7 cellular contexts compared by ENCODE assay signal in genomic region chr13:96075953-96076543, GRCh38. TPM values are rescaled to one million over a fixed set of nuclear protein-coding genes. Genes with fewer than 3 reads are reported as not detected.
DNase-seq lines count a peak whose midpoint lies in the region; ATAC-seq, FAIRE-seq and TF ChIP-seq lines count a peak whose summit lies in the region.

No MANE protein-coding gene starts in this region.

- WGBS in mammary epithelial cell (ENCODE audit: low coverage, missing lambda C conversion rate): 67% methylated on average over 3 of the region's 3 CpGs

- peak; percentile 64 for ATAC-seq in GM18498 (IDR thresholded peaks at IDR 0.05; ENCODE audit: unreplicated experiment)
- ATAC-seq in HG03439 (IDR thresholded peaks at IDR 0.05; ENCODE audit: unreplicated experiment): peak; percentile 53

- intact Hi-C loops in mammary epithelial cell (cut with micrococcal nuclease) (loop anchor here (5.0 kb wide), 1 partner anchor 54 kb away; no protein-coding TSS in a partner anchor), vagina (cut with DNase I) (no loop called here)

- no TSS peak for BruUV-seq in mammary epithelial cell (replicated peaks; lab: Mats Ljungman, UMichigan)

- no peaks in the 10 kb centered on the region for H3K79me2 ChIP-seq in mammary epithelial cell (ENCODE audit: insufficient read depth, low read length)

- no peak overlapping the region for H3K27ac ChIP-seq in mammary epithelial cell (ENCODE audit: insufficient read depth, low read depth, low read length)
- H3K27ac ChIP-seq in vagina: no peak overlapping the region

- peak; percentile 61 to 64 for TF ChIP-seq CTCF in mammary epithelial cell (conservative IDR thresholded peaks at IDR 0.05 in 1 of 2, IDR thresholded peaks at IDR 0.05 in 1 of 2; ENCODE audit: extremely low read depth in 1 of 2, insufficient read depth in 1 of 2, low read depth in 1 of 2, low read length in 2 of 2)
- no peak for TF ChIP-seq CTCF in vagina (IDR thresholded peaks at IDR 0.05)

- CTCF ChIA-PET in mammary epithelial cell (lab: Charles Lee; ENCODE audit: low non-redundant PET): no interaction called here

- dilution Hi-C loops in mammary epithelial cell (cut with HindIII; ENCODE audit: low sequenced_read_pairs): no loop called here

- no peak overlapping the region for H3K4me2 ChIP-seq in mammary epithelial cell (ENCODE audit: insufficient read depth, low read depth, low read length)

- H3K36me3 ChIP-seq in mammary epithelial cell (ENCODE audit: insufficient read depth, low read length) (no peaks in the 10 kb centered on the region), vagina (no peaks in the 10 kb centered on the region)

- TF ChIP-seq POLR2A in vagina (IDR thresholded peaks at IDR 0.05): no peak

- no peaks in the 10 kb centered on the region for H3K9me3 ChIP-seq in mammary epithelial cell (replicated peaks; ENCODE audit: insufficient read depth, low read length)
- H3K9me3 ChIP-seq in vagina: no peaks in the 10 kb centered on the region

- H3K4me1 ChIP-seq in mammary epithelial cell (ENCODE audit: insufficient read depth, low read length) (no peaks in the 10 kb centered on the region), vagina (no peaks in the 10 kb centered on the region)

- in situ Hi-C loops in mammary epithelial cell (cut with MboI; ENCODE audit: low sequenced_read_pairs in 2 of 2): no loop called here

- H3K9ac ChIP-seq in mammary epithelial cell (ENCODE audit: insufficient read depth, low read length): no peak overlapping the region

- H3K27me3 ChIP-seq in mammary epithelial cell (ENCODE audit: insufficient read depth, low read length): peaks cover 3% of the 10 kb centered on the region
- H3K27me3 ChIP-seq in vagina: no peaks in the 10 kb centered on the region

- DNase-seq in mammary epithelial cell (no peak), renal cortical epithelial cell (ENCODE audit: low read depth) (peak; percentile 30), frontal cortex (ENCODE audit: low spot score in 2 of 2) (no peak), NOMO-1 treated with DMSO at 0.1 percent for 48 hours (lab: John Stamatoyannopoulos, UW; ENCODE audit: unreplicated experiment) (no peak), vagina (ENCODE audit: extremely low spot score in 2 of 2) (no peak)

- no peak overlapping the region for H3K4me3 ChIP-seq in mammary epithelial cell (replicated peaks in 1 of 3; ENCODE audit: insufficient read depth in 1 of 3, low read depth in 2 of 3, low read length in 3 of 3)
- no peak overlapping the region for H3K4me3 ChIP-seq in vagina

- H4K20me1 ChIP-seq in mammary epithelial cell (ENCODE audit: insufficient read depth, low read length): no peaks in the 10 kb centered on the region

- H2AFZ ChIP-seq in mammary epithelial cell (ENCODE audit: low read depth, low read length): no peak overlapping the region

- FAIRE-seq in frontal cortex (lab: Jason Lieb, UNC): no peak

RNA-seq across cellular contexts. Expression of gene HS6ST3, which starts 13.9 kb away (rescaled TPM):
- total RNA-seq in mammary epithelial cell (under 1 TPM in 1 of 2 donors, not detected in 1; 0.05 TPM), renal cortical epithelial cell (under 0.01 TPM in 2 replicates), frontal cortex (25.3 TPM), vagina (0.49 TPM)
- 0.01 TPM for polyA plus RNA-seq in mammary epithelial cell
- not detected for polyA minus RNA-seq in mammary epithelial cell

RNA-seq across cellular contexts. Expression of gene UGGT2, which starts 22.8 kb away (rescaled TPM):
- total RNA-seq in mammary epithelial cell (10 to 100 TPM; 27.3 to 53.5 TPM), renal cortical epithelial cell (33.8 and 47.6 TPM in 2 replicates), frontal cortex (60.3 TPM), vagina (33.4 TPM)
- 9.1 TPM for polyA plus RNA-seq in mammary epithelial cell
- polyA minus RNA-seq in mammary epithelial cell: 16.0 TPM

Comparison
In these comparisons a context has a peak if more than half of its experiments do, and no peak if none do; other contexts are left out.
1. CTCF ChIP-seq: peak in mammary epithelial cell (2 of 2); none in vagina (0 of 3).
2. RNA of gene HS6ST3, which starts 13.9 kb away (total RNA-seq): 25.3 TPM in frontal cortex (single experiment); 0.49 TPM in vagina (single experiment), 0.05 TPM in mammary epithelial cell and under 0.01 TPM in renal cortical epithelial cell; every median in the first group is over 10 times any median in the second.